In the genomic region with DNA sequence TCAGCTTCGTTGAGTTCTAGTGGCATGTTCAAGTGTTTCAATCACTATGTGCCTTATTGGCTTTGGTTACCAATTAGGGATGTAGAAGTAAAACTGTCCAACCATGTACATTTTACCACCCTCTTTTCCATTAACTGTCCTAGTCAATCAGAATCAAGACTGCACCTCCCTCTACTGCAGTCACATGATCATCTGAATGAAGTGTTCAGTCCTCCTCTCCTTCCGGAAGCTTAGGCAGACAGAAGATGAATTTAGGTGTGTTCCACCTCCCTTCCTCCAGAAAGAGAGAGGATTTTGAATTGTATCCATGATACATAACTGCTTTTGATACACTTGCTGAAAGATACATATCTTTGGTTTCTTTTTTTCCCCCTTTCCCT, we compare ENCODE assay signal across 20 cellular contexts.
DNase-seq lines count a peak whose midpoint lies in the region; ATAC-seq and TF ChIP-seq lines count a peak whose summit lies in the region.
"Had no signal": no experiment of that assay in that cellular context is flagged by ENCODE, and none has a peak within 500 bp of the region (broad histone marks: within the 10 kb centered on the region; RNA-seq: fewer than 3 reads in every experiment).

No MANE protein-coding gene starts in this region.

- DNase-seq in activated CD4-positive, alpha-beta T cell treated with anti-CD3 and anti-CD28 coated beads, Interleukin-2, amount 10 ng/mL, durations not matched to agents 7 days and 5 days = no peak
- DNase-seq in activated CD4-positive, alpha-beta T cell treated with anti-CD3 and anti-CD28 coated beads, Interleukin-2, amount 50 U/mL, for 4 hours = no peak
- peak in 1 of 5 donors; percentile 5 for DNase-seq in CD8-positive, alpha-beta memory T cell
- DNase-seq in activated T-helper 1 cell treated with anti-CD3 and anti-CD28 coated beads, Interleukin-12 subunit alpha, Interleukin-12 subunit beta, Interleukin-2, Interleukin-4 antibody, amounts not matched to agents 30 ng/mL and 10 ng/mL and 1 ng/mL, durations not matched to agents 14 hours and 24 hours and 36 hours (ENCODE audit: low spot score) = no peak
- no peak for DNase-seq in natural killer cell
- no peak for DNase-seq in NCI-H146 treated with DMSO at 0.1 percent for 48 hours (lab: John Stamatoyannopoulos, UW; ENCODE audit: unreplicated experiment)
- DNase-seq in SK-N-DZ (ENCODE audit: low spot score) = no peak
- no peak for DNase-seq in RPMI8226
- DNase-seq: ACHN; activated CD8-positive, alpha-beta memory T cell treated with anti-CD3 and anti-CD28 coated beads for 24 hours; activated gamma-delta T cell; hypothalamus; mesenchymal stem cell; NCI-H1694; NCI-H446; spleen; tibial artery had no signal

- POLR2A ChIA-PET in activated CD4-positive, alpha-beta T cell treated with anti-CD3 and anti-CD28 coated beads, Interleukin-2, amount 10 ng/mL, durations not matched to agents 7 days and 5 days (lab: Charles Lee) = interaction anchor here (1.1 kb wide), 1 partner anchor 134 kb away, joined by 4 read pairs; the partner anchor contains the start of gene ERCC6L2
- POLR2A ChIA-PET in CD8-positive, alpha-beta memory T cell (lab: Charles Lee) = no interaction called here

- intact Hi-C loops in activated T-helper 1 cell treated with anti-CD3 and anti-CD28 coated beads, Interleukin-12 subunit alpha, Interleukin-12 subunit beta, Interleukin-2, Interleukin-4 antibody, amounts not matched to agents 30 ng/mL and 10 ng/mL and 1 ng/mL, durations not matched to agents 14 hours and 24 hours and 36 hours (cut with micrococcal nuclease) = loop anchor here (2.0 to 5.0 kb wide), 2 partner anchors 14 to 37 kb away; no protein-coding TSS in a partner anchor
- intact Hi-C loops in natural killer cell (cut with micrococcal nuclease) = loop anchor here (1.0 to 5.0 kb wide), 6 partner anchors 13 to 1282 kb away; partner anchors contain the start of gene AOPEP

- H3K27ac ChIP-seq in CD8-positive, alpha-beta memory T cell (ENCODE audit: low read depth, low read length) = peak overlapping the region; percentile 92
- H3K27ac ChIP-seq: coronary artery, neural progenitor cell, tibial artery had no signal

- peaks cover 45% of the 10 kb centered on the region for H3K4me1 Mint-ChIP-seq in activated CD4-positive, alpha-beta T cell treated with anti-CD3 and anti-CD28 coated beads, Interleukin-2, amount 10 ng/mL, durations not matched to agents 7 days and 5 days
- H3K4me1 Mint-ChIP-seq in CD8-positive, alpha-beta memory T cell = peaks cover 15 to 46% (median 19%) of the 10 kb centered on the region in 3 donors
- H3K4me1 Mint-ChIP-seq in activated T-helper 1 cell treated with anti-CD3 and anti-CD28 coated beads, Interleukin-12 subunit alpha, Interleukin-12 subunit beta, Interleukin-2, Interleukin-4 antibody, amounts not matched to agents 30 ng/mL and 10 ng/mL and 1 ng/mL, durations not matched to agents 14 hours and 24 hours and 36 hours (ENCODE audit: low read depth) = peaks cover 49% of the 10 kb centered on the region
- H3K4me1 Mint-ChIP-seq in natural killer cell = peaks cover 4 to 43% of the 10 kb centered on the region in 2 donors
- H3K4me1 Mint-ChIP-seq: GM23338, neural progenitor cell had no signal

- H3K27ac Mint-ChIP-seq in activated CD4-positive, alpha-beta T cell treated with anti-CD3 and anti-CD28 coated beads, Interleukin-2, amount 10 ng/mL, durations not matched to agents 7 days and 5 days = peak overlapping the region; percentile 89
- peak overlapping the region; percentile 78 to 99 (median 96) for H3K27ac Mint-ChIP-seq in CD8-positive, alpha-beta memory T cell
- peak overlapping the region; percentile 96 for H3K27ac Mint-ChIP-seq in activated T-helper 1 cell treated with anti-CD3 and anti-CD28 coated beads, Interleukin-12 subunit alpha, Interleukin-12 subunit beta, Interleukin-2, Interleukin-4 antibody, amounts not matched to agents 30 ng/mL and 10 ng/mL and 1 ng/mL, durations not matched to agents 14 hours and 24 hours and 36 hours
- no peak overlapping the region for H3K27ac Mint-ChIP-seq in natural killer cell
- H3K27ac Mint-ChIP-seq: GM23338, neural progenitor cell had no signal

- TF ChIP-seq CTCF in natural killer cell (IDR thresholded peaks at IDR 0.05) = no peak

- peaks cover 33% of the 10 kb centered on the region for H3K36me3 Mint-ChIP-seq in activated CD4-positive, alpha-beta T cell treated with anti-CD3 and anti-CD28 coated beads, Interleukin-2, amount 10 ng/mL, durations not matched to agents 7 days and 5 days (ENCODE audit: low read depth)
- H3K36me3 Mint-ChIP-seq in CD8-positive, alpha-beta memory T cell = peaks cover 0 to 31% (median 13%) of the 10 kb centered on the region in 3 donors
- H3K36me3 Mint-ChIP-seq in activated T-helper 1 cell treated with anti-CD3 and anti-CD28 coated beads, Interleukin-12 subunit alpha, Interleukin-12 subunit beta, Interleukin-2, Interleukin-4 antibody, amounts not matched to agents 30 ng/mL and 10 ng/mL and 1 ng/mL, durations not matched to agents 14 hours and 24 hours and 36 hours (ENCODE audit: low read depth) = peaks cover 22% of the 10 kb centered on the region
- no peaks in the 10 kb centered on the region for H3K36me3 Mint-ChIP-seq in natural killer cell

- peaks cover 55% of the 10 kb centered on the region for H3K4me1 ChIP-seq in CD8-positive, alpha-beta memory T cell (ENCODE audit: insufficient read depth, low read length)
- H3K4me1 ChIP-seq: neural progenitor cell, tibial artery had no signal

- CTCF ChIA-PET in activated CD4-positive, alpha-beta T cell treated with anti-CD3 and anti-CD28 coated beads, Interleukin-2, amount 10 ng/mL, durations not matched to agents 7 days and 5 days (lab: Charles Lee) = interaction anchor here (0.7 to 1.8 kb wide), 5 partner anchors 9 to 74 kb away, joined by 3 to 7 read pairs (median 3); no protein-coding TSS in a partner anchor
- CTCF ChIA-PET in CD8-positive, alpha-beta memory T cell (lab: Charles Lee) = interaction anchor here (2.8 kb wide), 1 partner anchor 18 kb away, joined by 8 read pairs; no protein-coding TSS in a partner anchor

- H3K36me3 ChIP-seq in CD8-positive, alpha-beta memory T cell (ENCODE audit: insufficient read depth, low read length) = peaks cover 4% of the 10 kb centered on the region
- H3K36me3 ChIP-seq: neural progenitor cell had no signal

- peak; percentile 9 to 15 (median 10) for ATAC-seq in natural killer cell
- ATAC-seq: GM23338 had no signal

- H3K27me3 Mint-ChIP-seq in activated CD4-positive, alpha-beta T cell treated with anti-CD3 and anti-CD28 coated beads, Interleukin-2, amount 10 ng/mL, durations not matched to agents 7 days and 5 days = no peaks in the 10 kb centered on the region
- H3K27me3 Mint-ChIP-seq in CD8-positive, alpha-beta memory T cell = no peaks in the 10 kb centered on the region
- no peaks in the 10 kb centered on the region for H3K27me3 Mint-ChIP-seq in activated T-helper 1 cell treated with anti-CD3 and anti-CD28 coated beads, Interleukin-12 subunit alpha, Interleukin-12 subunit beta, Interleukin-2, Interleukin-4 antibody, amounts not matched to agents 30 ng/mL and 10 ng/mL and 1 ng/mL, durations not matched to agents 14 hours and 24 hours and 36 hours (ENCODE audit: insufficient read depth)
- H3K27me3 Mint-ChIP-seq in natural killer cell (ENCODE audit: low read depth in 2 of 2) = no peaks in the 10 kb centered on the region

- no peaks in the 10 kb centered on the region for H3K27me3 ChIP-seq in CD8-positive, alpha-beta memory T cell (ENCODE audit: insufficient read depth, low read length, poor library complexity, severe bottlenecking)
- H3K27me3 ChIP-seq: neural progenitor cell, spleen, tibial artery had no signal

- H3K4me3 Mint-ChIP-seq in activated CD4-positive, alpha-beta T cell treated with anti-CD3 and anti-CD28 coated beads, Interleukin-2, amount 10 ng/mL, durations not matched to agents 7 days and 5 days = peak overlapping the region; percentile 21
- H3K4me3 Mint-ChIP-seq in CD8-positive, alpha-beta memory T cell = peak overlapping the region; percentile 30 to 77 (median 56)
- H3K4me3 Mint-ChIP-seq in activated T-helper 1 cell treated with anti-CD3 and anti-CD28 coated beads, Interleukin-12 subunit alpha, Interleukin-12 subunit beta, Interleukin-2, Interleukin-4 antibody, amounts not matched to agents 30 ng/mL and 10 ng/mL and 1 ng/mL, durations not matched to agents 14 hours and 24 hours and 36 hours = peak overlapping the region; percentile 54
- peak overlapping the region; percentile 79 for H3K4me3 Mint-ChIP-seq in natural killer cell
- H3K4me3 Mint-ChIP-seq: GM23338, neural progenitor cell had no signal

- no peaks in the 10 kb centered on the region for H3K9me3 ChIP-seq in CD8-positive, alpha-beta memory T cell (ENCODE audit: low read length)
- H3K9me3 ChIP-seq: spleen, tibial artery had no signal

- no peak overlapping the region for H3K4me3 ChIP-seq in CD8-positive, alpha-beta memory T cell (ENCODE audit: low read length)
- H3K4me3 ChIP-seq: coronary artery, GM23338, neural progenitor cell, spleen, tibial artery had no signal

- H3K9me3 Mint-ChIP-seq in activated CD4-positive, alpha-beta T cell treated with anti-CD3 and anti-CD28 coated beads, Interleukin-2, amount 10 ng/mL, durations not matched to agents 7 days and 5 days = no peaks in the 10 kb centered on the region
- no peaks in the 10 kb centered on the region for H3K9me3 Mint-ChIP-seq in CD8-positive, alpha-beta memory T cell
- H3K9me3 Mint-ChIP-seq in activated T-helper 1 cell treated with anti-CD3 and anti-CD28 coated beads, Interleukin-12 subunit alpha, Interleukin-12 subunit beta, Interleukin-2, Interleukin-4 antibody, amounts not matched to agents 30 ng/mL and 10 ng/mL and 1 ng/mL, durations not matched to agents 14 hours and 24 hours and 36 hours = no peaks in the 10 kb centered on the region
- H3K9me3 Mint-ChIP-seq in natural killer cell = no peaks in the 10 kb centered on the region
- H3K9me3 Mint-ChIP-seq: GM23338, neural progenitor cell had no signal

Comparison
In these comparisons a context has a peak if more than half of its experiments do, and no peak if none do; other contexts are left out.
1. H3K27ac Mint-ChIP-seq: peak in activated CD4-positive, alpha-beta T cell treated with anti-CD3 and anti-CD28 coated beads, Interleukin-2, amount 10 ng/mL, durations not matched to agents 7 days and 5 days (single experiment), CD8-positive, alpha-beta memory T cell (8 of 8) and activated T-helper 1 cell treated with anti-CD3 and anti-CD28 coated beads, Interleukin-12 subunit alpha, Interleukin-12 subunit beta, Interleukin-2, Interleukin-4 antibody, amounts not matched to agents 30 ng/mL and 10 ng/mL and 1 ng/mL, durations not matched to agents 14 hours and 24 hours and 36 hours (single experiment); none in natural killer cell (0 of 2).
2. H3K4me3 Mint-ChIP-seq: peak in every context shown above with its lines; median percentile 79 in natural killer cell; 56 in CD8-positive, alpha-beta memory T cell; 54 in activated T-helper 1 cell treated with anti-CD3 and anti-CD28 coated beads, Interleukin-12 subunit alpha, Interleukin-12 subunit beta, Interleukin-2, Interleukin-4 antibody, amounts not matched to agents 30 ng/mL and 10 ng/mL and 1 ng/mL, durations not matched to agents 14 hours and 24 hours and 36 hours; 21 in activated CD4-positive, alpha-beta T cell treated with anti-CD3 and anti-CD28 coated beads, Interleukin-2, amount 10 ng/mL, durations not matched to agents 7 days and 5 days.